In the genomic region with DNA sequence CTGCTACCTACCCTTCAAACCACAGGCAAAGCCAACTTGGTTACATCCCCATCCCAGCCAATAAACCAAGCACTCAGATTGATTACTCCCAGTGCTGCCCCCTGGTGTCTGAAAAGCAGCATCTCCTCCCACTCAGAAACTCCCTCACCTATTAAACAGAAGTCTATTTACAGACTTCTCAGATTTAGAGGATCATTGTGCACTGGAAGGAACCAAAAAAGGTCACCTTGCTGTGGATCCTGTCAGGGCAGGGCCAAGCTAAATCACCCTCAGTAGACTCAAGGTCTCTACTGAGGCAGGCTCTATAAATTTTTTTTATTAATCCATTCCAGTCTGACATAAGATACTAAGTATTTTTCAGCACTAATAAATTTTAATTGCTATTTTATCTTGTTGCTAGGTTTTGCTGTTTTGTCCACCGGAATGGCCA, we compare ENCODE assay signal across 8 cellular contexts. TPM values are rescaled to one million over a fixed set of nuclear protein-coding genes. Genes with fewer than 3 reads are reported as not detected.
DNase-seq lines count a peak whose midpoint lies in the region; ATAC-seq and TF ChIP-seq lines count a peak whose summit lies in the region.

No MANE protein-coding gene starts in this region.

- intact Hi-C loops in left ventricle myocardium superior (cut with micrococcal nuclease), result loop anchor here (5.0 kb wide), 1 partner anchor 88 kb away; no protein-coding TSS in a partner anchor

- DNase-seq in GM10248 (ENCODE audit: extremely low spot score), result peak; percentile 80
- DNase-seq in NCI-H146 treated with DMSO at 0.1 percent for 48 hours (lab: John Stamatoyannopoulos, UW; ENCODE audit: unreplicated experiment), result peak; percentile 35
- peak; percentile 31 to 73 (median 58) for DNase-seq in T-helper 1 cell
- peak; percentile 57 for DNase-seq in amniotic epithelial cell (ENCODE audit: low read depth)
- peak; percentile 70 for DNase-seq in left ventricle myocardium superior
- DNase-seq in renal cortical epithelial cell (ENCODE audit: low read depth), result peak; percentile 62

- TF ChIP-seq CTCF in GM10248 (IDR thresholded peaks at IDR 0.05; ENCODE audit: control extremely low read depth, extremely low read depth, low read depth, missing control alignments), result peak; percentile 77

- CTCF ChIA-PET in GM10248 (lab: Yijun Ruan, JAX), result interaction anchor here (0.6 to 18.0 kb wide), 31 partner anchors 9 to 748 kb away, joined by 3 to 454 read pairs (median 4); partner anchors contain the start of gene ACBD4

- POLR2A ChIA-PET in GM10248 (lab: Yijun Ruan, JAX), result no interaction called here

- ATAC-seq in left ventricle myocardium superior (peak; percentile 72), GM18498 (IDR thresholded peaks at IDR 0.05; ENCODE audit: unreplicated experiment) (no peak), GM21367 (IDR thresholded peaks at IDR 0.05; ENCODE audit: unreplicated experiment) (no peak)

RNA-seq across cellular contexts. Expression of gene HIGD1B, which starts 17.6 kb away (rescaled TPM):
- total RNA-seq in left ventricle myocardium superior, result 22.2 TPM
- not detected in 2 replicates for total RNA-seq in renal cortical epithelial cell

RNA-seq across cellular contexts. Expression of gene EFTUD2, which starts 34.0 kb away (rescaled TPM):
- total RNA-seq in left ventricle myocardium superior (54.4 TPM), renal cortical epithelial cell (108 and 276 TPM in 2 replicates)

RNA-seq across cellular contexts. Expression of gene GJC1, which starts 35.2 kb away (rescaled TPM):
- 18.6 TPM for total RNA-seq in left ventricle myocardium superior
- total RNA-seq in renal cortical epithelial cell, result 43.2 and 79.9 TPM in 2 replicates

RNA-seq across cellular contexts. Expression of gene GFAP, which starts 50.1 kb away (rescaled TPM):
- total RNA-seq in left ventricle myocardium superior (4.2 TPM), renal cortical epithelial cell (1.2 and 8.2 TPM in 2 replicates)

Comparison
In these comparisons a context has a peak if more than half of its experiments do, and no peak if none do; other contexts are left out.
1. RNA of gene HIGD1B, which starts 17.6 kb away (total RNA-seq): 22.2 TPM in left ventricle myocardium superior (single experiment); not detected in renal cortical epithelial cell; every median in the first group is over 10 times any median in the second.
2. Peak in every context shown above with its lines, with median percentiles within 50 percentile points of each other: DNase-seq.